ENCODE assay signal across 20 cellular contexts in genomic region chr12:112812598-112813406, GRCh38. TPM values are rescaled to one million over a fixed set of nuclear protein-coding genes. Genes with fewer than 3 reads are reported as not detected.
DNase-seq lines count a peak whose midpoint lies in the region; ATAC-seq, FAIRE-seq and TF ChIP-seq lines count a peak whose summit lies in the region.
"Had no signal": no experiment of that assay in that cellular context is flagged by ENCODE, and none has a peak within 500 bp of the region (broad histone marks: within the 10 kb centered on the region; RNA-seq: fewer than 3 reads in every experiment).

No MANE protein-coding gene starts in this region.

- no peaks in the 10 kb centered on the region for H3K79me1 ChIP-seq in mesendoderm (ENCODE audit: low read length)

- H4K5ac ChIP-seq in mesendoderm (ENCODE audit: low read length) = no peak overlapping the region

- H2BK5ac ChIP-seq in mesendoderm (ENCODE audit: low read length) = no peak overlapping the region

- TF ChIP-seq EP300 in GM12878 (IDR thresholded peaks at IDR 0.05; ENCODE audit: borderline replicate concordance in 1 of 2, control insufficient read depth in 1 of 2, low read depth in 2 of 2, low read length in 2 of 2) = no peak

- H3K4ac ChIP-seq in mesendoderm (ENCODE audit: low read depth, low read length) = no peak overlapping the region

- H2BK15ac ChIP-seq in mesendoderm (replicated peaks; ENCODE audit: low read depth) = no peak overlapping the region

- peak overlapping the region; percentile 62 for H3K56ac ChIP-seq in mesendoderm (ENCODE audit: low read length)

- RAD21 ChIA-PET in GM12878 (lab: Charles Lee; ENCODE audit: unreplicated experiment) = no interaction called here

- no peak for TF ChIP-seq POLR2A in GM12878 (IDR thresholded peaks at IDR 0.05; ENCODE audit: low read depth, low read length)

- DNase-seq in M059J (ENCODE audit: low read depth) = peak; percentile 8
- DNase-seq in GM12878 (ENCODE audit: low read depth, low spot score) = no peak
- DNase-seq in mesendoderm = peak; percentile 71
- DNase-seq in pancreas = no peak
- DNase-seq in NCI-H345 (lab: John Stamatoyannopoulos, UW) = no peak
- DNase-seq: Caco-2; CD4-positive, CD25-positive, alpha-beta regulatory T cell; DMS153; Kasumi-1; NCI-H1105 treated with DMSO at 0.1 percent for 48 hours; NCI-H1694 treated with DMSO at 0.1 percent for 48 hours; NCI-H2107; NCI-H446; NK-92 treated with Interleukin-12 subunit alpha and Interleukin-12 subunit beta, amount 100 ng/mL, for 24 hours; SJCRH30 had no signal

- no peak for FAIRE-seq in GM12878 (lab: Jason Lieb, UNC)
- FAIRE-seq in pancreas (lab: Jason Lieb, UNC) = no peak
- FAIRE-seq: A204.1 had no signal

- ATAC-seq in GM12878 (no peak), pancreas (no peak), HG03354 (IDR thresholded peaks at IDR 0.05; ENCODE audit: poor library complexity, severe bottlenecking, unreplicated experiment) (no peak)

- H3K4me2 ChIP-seq in BLaER1 = peak overlapping the region; percentile 44
- no peak overlapping the region for H3K4me2 ChIP-seq in GM12878 (ENCODE audit: control insufficient read depth, insufficient read depth)
- no peak overlapping the region for H3K4me2 ChIP-seq in mesendoderm (ENCODE audit: low read length)

- no peak overlapping the region for H3K23ac ChIP-seq in mesendoderm (ENCODE audit: low read length)

- no peaks in the 10 kb centered on the region for H3K36me3 ChIP-seq in BLaER1
- H3K36me3 ChIP-seq in GM12878 (ENCODE audit: control insufficient read depth in 2 of 2, insufficient read depth in 2 of 2, low read length in 1 of 2) = no peaks in the 10 kb centered on the region
- H3K36me3 ChIP-seq in mesendoderm (ENCODE audit: control insufficient read depth, insufficient read depth, low read length) = no peaks in the 10 kb centered on the region
- H3K36me3 ChIP-seq in pancreas = no peaks in the 10 kb centered on the region
- H3K36me3 ChIP-seq: SJCRH30 had no signal

- H3K27ac ChIP-seq in BLaER1 (no peak overlapping the region), GM12878 (ENCODE audit: control insufficient read depth, insufficient read depth) (no peak overlapping the region), mesendoderm (ENCODE audit: low read depth, low read length) (no peak overlapping the region), pancreas (no peak overlapping the region)
- H3K27ac ChIP-seq: SJCRH30 had no signal

- SMC1A ChIA-PET in GM12878 (lab: Charles Lee; ENCODE audit: uncharacterized antibody, unreplicated experiment) = interaction anchor here (1.1 kb wide), 1 partner anchor 11 kb away, joined by 3 read pairs; no protein-coding TSS in a partner anchor

- H2BK120ac ChIP-seq in mesendoderm (ENCODE audit: low read depth, low read length) = no peak overlapping the region

- no peak overlapping the region for H3K9ac ChIP-seq in BLaER1
- H3K9ac ChIP-seq in GM12878 (ENCODE audit: control insufficient read depth, insufficient read depth, low read length) = no peak overlapping the region
- H3K9ac ChIP-seq in mesendoderm (ENCODE audit: low read length) = peak overlapping the region; percentile 6

- POLR2A ChIA-PET in GM12878 (lab: Charles Lee) = no interaction called here

- no peak overlapping the region for H2AK5ac ChIP-seq in mesendoderm (ENCODE audit: low read length)

- H3K9me3 ChIP-seq in BLaER1 (no peaks in the 10 kb centered on the region), GM12878 (replicated peaks; ENCODE audit: control insufficient read depth, insufficient read depth, low read length) (no peaks in the 10 kb centered on the region), pancreas (no peaks in the 10 kb centered on the region)
- H3K9me3 ChIP-seq: Caco-2, SJCRH30 had no signal

- no peak overlapping the region for H4K8ac ChIP-seq in mesendoderm (ENCODE audit: low read depth, low read length)

- no peaks in the 10 kb centered on the region for H3K79me2 ChIP-seq in GM12878 (ENCODE audit: control insufficient read depth, insufficient read depth, low read length)
- no peaks in the 10 kb centered on the region for H3K79me2 ChIP-seq in mesendoderm (ENCODE audit: control insufficient read depth, insufficient read depth, low read length)

- H4K20me1 ChIP-seq in BLaER1 (no peaks in the 10 kb centered on the region), GM12878 (ENCODE audit: control insufficient read depth, insufficient read depth) (no peaks in the 10 kb centered on the region)

- no peaks in the 10 kb centered on the region for H3K27me3 ChIP-seq in BLaER1
- peaks cover 0 to 1% of the 10 kb centered on the region in 2 experiments; a peak in 1 of 4 replicates for H3K27me3 ChIP-seq in GM12878 (replicated peaks in 1 of 2; ENCODE audit: control insufficient read depth in 2 of 2, insufficient read depth in 2 of 2, low read length in 1 of 2)
- no peaks in the 10 kb centered on the region for H3K27me3 ChIP-seq in mesendoderm (ENCODE audit: insufficient read depth, low read length, poor library complexity)
- peaks cover 0 to 7% (median 0%) of the 10 kb centered on the region in 4 donors for H3K27me3 ChIP-seq in pancreas
- H3K27me3 ChIP-seq: SJCRH30 had no signal

- no peak for TF ChIP-seq RAD21 in GM12878 (IDR thresholded peaks at IDR 0.05; ENCODE audit: insufficient read depth, low read depth, low read length)

- BruUV-seq in GM12878 (replicated peaks; lab: Mats Ljungman, UMichigan) = no TSS peak

- WGBS in GM12878 (ENCODE audit: insufficient coverage, insufficient replicate concordance, low lambda C conversion rate, missing lambda C conversion rate) = 0% methylated on average over 1 of the region's 1 CpG
- WGBS in mesendoderm (ENCODE audit: extremely low coverage, insufficient coverage, low lambda C conversion rate) = no CpG with 5 or more reads among the region's 1 CpG
- 46 to 64% methylated on average over 1 of the region's 1 CpG for WGBS in pancreas, 2 donors

- H3K4me3 ChIP-seq in BLaER1 (no peak overlapping the region), GM12878 (no peak overlapping the region), mesendoderm (ENCODE audit: low read length) (no peak overlapping the region), pancreas (no peak overlapping the region)
- H3K4me3 ChIP-seq: SJCRH30 had no signal

- H3K18ac ChIP-seq in mesendoderm (ENCODE audit: low read length) = no peak overlapping the region

- TF ChIP-seq CTCF in GM12878 (IDR thresholded peaks at IDR 0.05 in 2 of 3, conservative IDR thresholded peaks at IDR 0.05 in 1 of 3; ENCODE audit: control insufficient read depth in 2 of 3, extremely low read depth in 1 of 3, insufficient read depth in 1 of 3, low read depth in 3 of 3, low read length in 3 of 3) (no peak), pancreas (IDR thresholded peaks at IDR 0.05) (no peak)

- CTCF ChIA-PET in GM12878 (lab: Yijun Ruan, JAX) = no interaction called here

- intact Hi-C loops in GM12878 (cut with micrococcal nuclease; ENCODE audit: unreplicated experiment) (no loop called here), pancreas (cut with DNase I) (no loop called here)

- in situ Hi-C loops in GM12878 (cut with MboI) = no loop called here

- no peak overlapping the region for H2AFZ ChIP-seq in GM12878 (ENCODE audit: control insufficient read depth, low read depth, low read length)

- H3K4me1 ChIP-seq in BLaER1 (peaks cover 10% of the 10 kb centered on the region), GM12878 (ENCODE audit: control insufficient read depth, insufficient read depth, low read length) (no peaks in the 10 kb centered on the region), mesendoderm (ENCODE audit: control insufficient read depth, low read depth, low read length) (peaks cover 3% of the 10 kb centered on the region), pancreas (no peaks in the 10 kb centered on the region)
- H3K4me1 ChIP-seq: Caco-2, SJCRH30 had no signal

TF ChIP-seq in GM12878, 131 proteins besides CTCF, POLR2A, EP300 and RAD21 (continues in another document):
- no peak for TF ChIP-seq IKZF1 (conservative IDR thresholded peaks at IDR 0.05)

RNA-seq across cellular contexts. Expression of gene RPH3A, which starts 21.3 kb away (rescaled TPM):
- total RNA-seq in M059J (2014; rRNA removed; shearing (Covaris generic)) = not detected in 2 replicates
- not detected in 2 replicates for total RNA-seq in GM12878 (2013; cell fraction: nucleolus; rRNA removed)
- total RNA-seq in GM12878 (2014; rRNA removed) (not detected in 2 replicates), GM12878 (2014; rRNA removed; fragmentation: Illumina TruSeq; extraction: Trizol) (not detected in 2 replicates), GM12878 (2021) (not detected in 2 replicates), pancreas (under 1 TPM in 5 of 6 donors, not detected in 1; 0.09 to 0.40 (median 0.20) TPM)
- polyA plus RNA-seq in GM12878 (2011; ENCODE audit: low read depth) = not detected
- polyA plus RNA-seq in GM12878 (2011; rRNA removed) (not detected in 2 replicates), GM12878 (2014; fragmentation: Illumina TruSeq; extraction: Trizol) (not detected in 2 replicates), GM12878 (2014; fragmentation: Nextera tagmentation; extraction: Ambion mirVana) (not detected), GM12878 (2014; rRNA removed) (not detected in 2 replicates), GM12878 (2016; fragmentation: Nextera tagmentation; extraction: Ambion mirVana) (not detected), pancreas (under 1 TPM in 1 of 2 donors, not detected in 1; 0.05 TPM)
- not detected in 2 replicates for polyA plus RNA-seq in GM12878 (2011; cell fraction: cytosol; rRNA removed)
- not detected in 2 replicates for polyA plus RNA-seq in GM12878 (2011; cell fraction: nucleus; rRNA removed)
- not detected in 2 replicates for polyA plus RNA-seq in GM12878 (2012)
- polyA minus RNA-seq in GM12878 (2011; rRNA and poly(A)+ RNA removed) = not detected in 2 replicates
- polyA minus RNA-seq in GM12878 (2011; cell fraction: cytosol; rRNA and poly(A)+ RNA removed) = not detected in 2 replicates
- not detected in 2 replicates for polyA minus RNA-seq in GM12878 (2011; cell fraction: nucleus; rRNA and poly(A)+ RNA removed)
- polyA plus RNA-seq in mesendoderm (2013, experiment 1 of 2) = 0.04 TPM
- 0.07 TPM for polyA plus RNA-seq in mesendoderm (2013, experiment 2 of 2)
- total RNA-seq: Caco-2; CD4-positive, CD25-positive, alpha-beta regulatory T cell; H4; OCI-LY7; SJCRH30 had no signal
- polyA plus RNA-seq: CD4-positive, CD25-positive, alpha-beta regulatory T cell had no signal

Comparison
In these comparisons a context has a peak if more than half of its experiments do, and no peak if none do; other contexts are left out.
1. DNase-seq: peak in M059J (single experiment) and mesendoderm (single experiment); none in GM12878 (single experiment), pancreas (0 of 6) and NCI-H345 (single experiment).